12 cellular contexts compared by ENCODE assay signal in the genomic region with DNA sequence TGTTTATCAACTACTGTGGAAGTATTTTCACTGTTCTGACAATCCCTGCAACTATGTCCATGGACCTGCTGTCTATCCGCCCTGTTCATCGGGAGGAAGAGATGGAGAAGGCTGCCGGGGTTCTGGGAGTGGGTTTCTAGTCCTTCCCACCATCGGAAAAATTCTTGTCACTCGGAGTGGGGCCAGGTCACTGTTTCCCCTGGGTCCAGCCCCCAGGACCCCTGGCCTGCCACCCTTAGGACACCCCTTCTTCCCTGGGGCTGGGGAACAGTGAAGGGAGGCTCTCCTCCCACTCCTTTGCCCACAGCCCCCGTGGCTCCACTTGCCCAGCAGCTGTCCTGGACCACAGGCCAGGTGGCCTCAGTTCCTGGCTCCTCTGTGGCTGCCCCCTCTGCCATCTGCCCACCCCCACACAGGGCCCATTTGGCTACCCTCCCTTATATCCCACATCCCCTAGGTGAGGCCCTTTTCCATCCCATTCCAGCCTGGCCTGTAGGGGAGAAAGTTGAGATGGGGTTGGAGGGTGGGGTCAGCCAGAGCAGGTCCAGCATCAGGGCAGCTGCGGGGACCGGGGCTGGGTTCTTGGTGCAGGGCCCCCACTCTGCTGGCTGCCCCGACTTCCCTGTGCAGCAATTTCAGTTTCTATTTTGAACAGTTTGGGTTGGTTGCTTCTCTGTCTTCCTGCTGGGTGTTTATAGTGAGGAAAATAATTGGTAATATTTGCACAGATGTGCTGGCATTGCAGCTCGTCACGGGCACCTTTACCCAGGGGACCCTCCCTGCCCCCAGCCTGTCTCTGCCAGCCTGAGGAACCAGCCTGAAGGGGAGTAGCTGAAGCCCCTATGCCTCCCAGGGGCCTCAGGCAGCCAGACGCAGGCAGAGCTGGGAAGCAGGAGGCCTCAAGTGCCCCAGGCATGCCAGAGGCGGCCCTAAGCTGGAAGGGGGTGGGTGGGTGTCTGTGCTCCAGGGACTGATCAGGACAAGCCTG. TPM values are rescaled to one million over a fixed set of nuclear protein-coding genes. Genes with fewer than 3 reads are reported as not detected.
DNase-seq lines count a peak whose midpoint lies in the region; ATAC-seq, FAIRE-seq and TF ChIP-seq lines count a peak whose summit lies in the region.
"Had no signal": no experiment of that assay in that cellular context is flagged by ENCODE, and none has a peak within 500 bp of the region (broad histone marks: within the 10 kb centered on the region; RNA-seq: fewer than 3 reads in every experiment).

No MANE protein-coding gene starts in this region.

- peaks cover 2% of the 10 kb centered on the region for H3K27me3 ChIP-seq in DND-41 (ENCODE audit: insufficient read depth, low read length, poor library complexity)

- peak overlapping the region; percentile 58; the same call in 1 of the 2 replicates for H2AFZ ChIP-seq in DND-41 (ENCODE audit: low read depth, low read length)

- TF ChIP-seq CTCF in DND-41 (IDR thresholded peaks at IDR 0.05; ENCODE audit: borderline replicate concordance, extremely low read depth, low read length, poor library complexity, severe bottlenecking), result no peak

- H3K79me2 ChIP-seq in DND-41 (ENCODE audit: insufficient read depth, low read length), result no peaks in the 10 kb centered on the region

- H3K4me1 ChIP-seq in DND-41 (ENCODE audit: insufficient read depth, low read length), result peaks cover 11% of the 10 kb centered on the region

- peak overlapping the region; percentile 54; the same call in 1 of the 2 replicates for H3K4me2 ChIP-seq in DND-41 (ENCODE audit: insufficient read depth, low read length)

- ATAC-seq in DND-41 (ENCODE audit: insufficient read depth, low read depth) (no peak), HG02571 (IDR thresholded peaks at IDR 0.05; ENCODE audit: unreplicated experiment) (no peak), GM21526 (IDR thresholded peaks at IDR 0.05; ENCODE audit: low FRiP score, unreplicated experiment) (no peak)

- H3K9ac ChIP-seq in DND-41 (ENCODE audit: low read depth, low read length), result no peak overlapping the region

- no peaks in the 10 kb centered on the region for H3K36me3 ChIP-seq in DND-41 (ENCODE audit: insufficient read depth, low read length)
- H3K36me3 ChIP-seq: transverse colon had no signal

- H3K27ac ChIP-seq in DND-41 (ENCODE audit: low read length), result no peak overlapping the region

- DNase-seq in DND-41, result no peak
- DNase-seq in GM19239 (ENCODE audit: insufficient read length, low spot score), result no peak
- peak; percentile 31 for DNase-seq in RPMI8226
- peak; percentile 57 for DNase-seq in myocyte (ENCODE audit: low read depth)
- no peak for DNase-seq in occipital lobe (lab: John Stamatoyannopoulos, UW)
- DNase-seq: activated T-cell treated with anti-CD3 and anti-CD28 coated beads, Interleukin-2, amount 50 U/mL, for 1 hour had no signal

- peak; percentile 95 for FAIRE-seq in GM19239 (lab: Jason Lieb, UNC)
- FAIRE-seq: H54 had no signal

- H3K4me3 ChIP-seq in DND-41 (ENCODE audit: low read depth in 1 of 2, low read length in 2 of 2), result no peak overlapping the region

- H4K20me1 ChIP-seq in DND-41 (ENCODE audit: insufficient read depth, low read length), result peaks cover 3% of the 10 kb centered on the region; the same call in 1 of the 2 replicates

- H3K9me3 ChIP-seq in DND-41 (ENCODE audit: insufficient read depth, low read length, severe bottlenecking), result no peaks in the 10 kb centered on the region
- H3K9me3 ChIP-seq: transverse colon had no signal

RNA-seq across cellular contexts. Expression of a gene that starts 23.5 kb away (rescaled TPM):
- total RNA-seq in myocyte (0.24 TPM in 1 of 2 replicates, not detected in the other), occipital lobe (1.1 TPM)
- not detected for polyA plus RNA-seq in myocyte (2012)
- total RNA-seq: T-helper 1 cell treated with Interleukin-12 subunit alpha and Interleukin-12 subunit beta and Interleukin-4 antibody, amounts not matched to agents 30 ng/mL and 1 ng/mL, for 36 hours had no signal
- polyA plus RNA-seq: liver had no signal

RNA-seq across cellular contexts. Expression of a gene that starts 54.3 kb away (rescaled TPM):
- total RNA-seq in myocyte (not detected in 2 replicates), occipital lobe (not detected)
- not detected for polyA plus RNA-seq in myocyte (2012)
- total RNA-seq: liver; T-helper 1 cell treated with Interleukin-12 subunit alpha and Interleukin-12 subunit beta and Interleukin-4 antibody, amounts not matched to agents 30 ng/mL and 1 ng/mL, for 36 hours; transverse colon had no signal
- polyA plus RNA-seq: liver had no signal

Comparison
In these comparisons a context has a peak if more than half of its experiments do, and no peak if none do; other contexts are left out.
1. DNase-seq: peak in RPMI8226 (single experiment) and myocyte (single experiment); none in DND-41 (single experiment), GM19239 (single experiment) and occipital lobe (single experiment).